ENCODE assay signal across 8 cellular contexts in the genomic region with DNA sequence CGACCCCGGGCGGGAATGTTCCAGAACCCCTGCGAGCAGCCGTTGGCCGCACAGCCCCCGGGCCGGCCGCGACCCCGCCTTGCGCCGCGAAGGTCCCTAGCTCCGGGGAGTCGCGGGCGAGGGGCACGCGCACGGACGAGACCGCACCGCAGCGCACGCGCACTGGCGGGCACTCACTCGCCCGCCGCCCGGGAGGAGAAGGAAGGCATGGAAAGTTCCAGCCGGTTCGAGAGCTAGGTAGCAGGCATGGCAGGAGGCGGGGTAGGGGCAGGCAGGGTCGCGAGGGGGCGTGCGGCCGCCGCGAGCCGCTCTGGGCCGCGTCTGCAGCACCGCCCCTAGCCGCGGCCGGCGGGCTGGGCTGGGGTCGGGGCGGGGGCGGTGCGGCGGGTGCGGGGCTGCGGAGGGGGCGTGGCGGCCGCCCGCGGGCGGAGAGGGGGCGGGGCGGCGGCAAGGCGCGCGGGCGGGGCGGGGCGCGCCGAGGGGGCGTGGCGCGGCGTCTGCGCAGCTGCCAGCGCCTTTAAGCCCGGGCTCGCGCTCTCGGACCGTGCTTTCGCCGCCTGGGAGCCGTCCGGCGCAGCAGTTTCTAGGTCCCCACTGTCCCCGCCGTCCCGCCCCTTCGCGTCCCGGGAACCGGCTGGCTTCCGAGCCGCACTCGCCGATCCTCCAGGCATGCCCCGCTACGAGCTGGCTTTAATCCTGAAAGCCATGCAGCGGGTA. TPM values are rescaled to one million over a fixed set of nuclear protein-coding genes. Genes with fewer than 3 reads are reported as not detected.
A peak's percentile ranks its signal among the peaks of the same experiment; 100 is the strongest.
DNase-seq lines count a peak whose midpoint lies in the region; ATAC-seq and TF ChIP-seq lines count a peak whose summit lies in the region.

Gene MRPS6 (plus strand): TSS at position 547 of the 717 bp plus-strand sequence. CDS start 123 bp downstream, at position 670.
Gene SLC5A3 (plus strand): TSS at position 547 of the 717 bp plus-strand sequence. CDS start 21,621 bp downstream, outside the sequence.

- intact Hi-C loops in heart left ventricle (cut with DNase I) = loop anchor here in 9 of 10 donors (2.0 to 10.0 kb wide), 12 partner anchors 96 to 276 kb away; partner anchors contain the start of gene ATP5PO (in 1 of the 9)

- peak; percentile 76 for ATAC-seq in HG02571 (IDR thresholded peaks at IDR 0.05; ENCODE audit: unreplicated experiment)
- peak; percentile 78 to 94 (median 89) for ATAC-seq in heart left ventricle

- H3K4me1 ChIP-seq in adipocyte (ENCODE audit: control insufficient read depth, insufficient read depth, low read length) (peaks cover 41% of the 10 kb centered on the region), heart left ventricle (peaks cover 0 to 45% (median 29%) of the 10 kb centered on the region in 12 donors), tibial nerve (peaks cover 0 to 56% (median 29%) of the 10 kb centered on the region in 4 donors)

- TF ChIP-seq CTCF in NB4 (IDR thresholded peaks at IDR 0.05; ENCODE audit: low read depth, low read length) (no peak), heart left ventricle (IDR thresholded peaks at IDR 0.05) (peak in 1 of 12 donors; percentile 18), tibial nerve (IDR thresholded peaks at IDR 0.05) (peak in 1 of 5 experiments; percentile 3)

- peak; percentile 96 for TF ChIP-seq POLR2A in GM10847 (IDR thresholded peaks at IDR 0.05; ENCODE audit: extremely low read depth, insufficient read length)
- TF ChIP-seq POLR2A in NB4 (IDR thresholded peaks at IDR 0.05; ENCODE audit: extremely low read depth, insufficient read length) = peak; percentile 71
- peak in 1 of 2 donors; percentile 96 for TF ChIP-seq POLR2A in heart left ventricle (IDR thresholded peaks at IDR 0.05)
- TF ChIP-seq POLR2A in tibial nerve (IDR thresholded peaks at IDR 0.05) = peak; percentile 54 to 86

- H3K27me3 ChIP-seq in adipocyte (replicated peaks; ENCODE audit: control insufficient read depth, insufficient read depth, low read length) (no peaks in the 10 kb centered on the region), heart left ventricle (no peaks in the 10 kb centered on the region), tibial nerve (no peaks in the 10 kb centered on the region)

- no peaks in the 10 kb centered on the region for H3K36me3 ChIP-seq in adipocyte (ENCODE audit: control insufficient read depth, insufficient read depth, low read length, severe bottlenecking)
- H3K36me3 ChIP-seq in heart left ventricle = no peaks in the 10 kb centered on the region
- H3K36me3 ChIP-seq in tibial nerve = no peaks in the 10 kb centered on the region

- TF ChIP-seq EP300 in tibial nerve (IDR thresholded peaks at IDR 0.05) = peak in 1 of 2 donors; percentile 96

- H3K4me3 ChIP-seq in NB4 (ENCODE audit: low read depth, low read length) (peak within 1 kb of the TSS; percentile 81), adipocyte (ENCODE audit: low read length) (peak within 1 kb of the TSS; percentile 97), heart left ventricle (peak within 1 kb of the TSS; percentile 49 to 93 (median 82)), tibial nerve (peak within 1 kb of the TSS; percentile 62 to 88 (median 82))

- DNase-seq in NB4 (ENCODE audit: low read depth) (peak; percentile 88), T follicular helper cell (ENCODE audit: low read depth) (peak; percentile 52), adipocyte (ENCODE audit: low read depth) (peak; percentile 91), heart left ventricle (peak; percentile 86 to 92 (median 89)), pons (ENCODE audit: low spot score) (peak; percentile 57), tibial nerve (ENCODE audit: low spot score in 2 of 2) (peak; percentile 57 to 69)

- WGBS in heart left ventricle, 4 donors = 0 to 1% (median 1%) methylated on average over 15 to 104 of the region's 104 CpGs
- 0 to 1% methylated on average over 2 to 56 of the region's 104 CpGs for WGBS in tibial nerve, 2 donors

- H3K9ac ChIP-seq in adipocyte (ENCODE audit: low read length) = peak within 1 kb of the TSS; percentile 87

- peak within 1 kb of the TSS; percentile 20 to 91 (median 86) for H3K27ac ChIP-seq in heart left ventricle
- peak within 1 kb of the TSS; percentile 84 to 98 (median 89) for H3K27ac ChIP-seq in tibial nerve

- H3K9me3 ChIP-seq in adipocyte (ENCODE audit: control insufficient read depth, low read length) (no peaks in the 10 kb centered on the region), heart left ventricle (no peaks in the 10 kb centered on the region), tibial nerve (no peaks in the 10 kb centered on the region)

RNA-seq across cellular contexts. Expression of gene MRPS6, which starts in this region (rescaled TPM):
- 10 to 100 TPM; 21.8 to 59.8 (median 35.6) TPM for total RNA-seq in heart left ventricle
- 10 to 100 TPM; 52.0 to 61.7 TPM for polyA plus RNA-seq in heart left ventricle
- total RNA-seq in tibial nerve = 10 to 100 TPM; 57.9 to 69.6 (median 61.2) TPM

RNA-seq across cellular contexts. Expression of gene SLC5A3, which starts in this region (rescaled TPM):
- 1 to 10 TPM; 2.4 to 6.2 (median 3.6) TPM for total RNA-seq in heart left ventricle
- 1 to 10 TPM; 1.1 to 2.0 TPM for polyA plus RNA-seq in heart left ventricle
- total RNA-seq in tibial nerve = 10 to 100 TPM; 38.1 to 74.5 (median 44.9) TPM

Comparison
In these comparisons a context has a peak if more than half of its experiments do, and no peak if none do; other contexts are left out.
1. Peak in every context shown above with its lines: DNase-seq, ATAC-seq, H3K4me3 ChIP-seq and H3K27ac ChIP-seq.
2. RNA of gene SLC5A3 (total RNA-seq): 38.1 to 74.5 TPM in tibial nerve; 2.4 to 6.2 TPM in heart left ventricle; every median in the first group is over 4 times any median in the second.